In genomic region chr1:245370175-245370825, GRCh38 we compare ENCODE assay signal across 21 cellular contexts.
DNase-seq lines count a peak whose midpoint lies in the region; ATAC-seq, FAIRE-seq and TF ChIP-seq lines count a peak whose summit lies in the region.
"Had no signal": no experiment of that assay in that cellular context is flagged by ENCODE, and none has a peak within 500 bp of the region (broad histone marks: within the 10 kb centered on the region; RNA-seq: fewer than 3 reads in every experiment).

No MANE protein-coding gene starts in this region.

- no peaks in the 10 kb centered on the region for H3K9me3 Mint-ChIP-seq in activated naive CD8-positive, alpha-beta T cell treated with anti-CD3 and anti-CD28 coated beads for 36 hours
- H3K9me3 Mint-ChIP-seq: CD8-positive, alpha-beta T cell had no signal

- H2BK120ac ChIP-seq in trophoblast cell (ENCODE audit: insufficient read depth, low read length, poor library complexity): no peak overlapping the region

- CTCF ChIA-PET in K562 (lab: Yijun Ruan, JAX; ENCODE audit: low intra/inter-chr PET ratio): no interaction called here

- in situ Hi-C loops in K562 (cut with MboI): no loop called here

- TF ChIP-seq POLR2A in K562 (conservative IDR thresholded peaks at IDR 0.05): no peak

- H3K9me3 ChIP-seq in BLaER1 treated with 17β-estradiol and CSF1 and Interleukin-3, amounts not matched to agents 10 nM and 100 nM (replicated peaks in 1 of 11): peaks cover 10 to 49% (median 25%) of the 10 kb centered on the region in 11 experiments; a peak in 21 of 22 replicates
- H3K9me3 ChIP-seq in K562 (replicated peaks; ENCODE audit: control insufficient read depth, insufficient read depth, low read depth, low read length) (no peaks in the 10 kb centered on the region; the same call in 1 of the 2 replicates), trophoblast cell (ENCODE audit: insufficient read depth, low read depth, low read length) (peaks cover 3% of the 10 kb centered on the region)

- H3K36me3 ChIP-seq in BLaER1 treated with 17β-estradiol and CSF1 and Interleukin-3, amounts not matched to agents 10 nM and 100 nM: peaks cover 0 to 9% (median 0%) of the 10 kb centered on the region in 11 experiments; a peak in 1 of 22 replicates
- H3K36me3 ChIP-seq in K562 (ENCODE audit: control insufficient read depth, insufficient read depth, low read length) (no peaks in the 10 kb centered on the region), trophoblast cell (ENCODE audit: control insufficient read depth in 1 of 2, insufficient read depth in 2 of 2, low read length in 2 of 2) (peaks cover 33 to 44% of the 10 kb centered on the region in 2 experiments)

- no peak for ATAC-seq in left ventricle myocardium superior
- no peak for ATAC-seq in K562
- ATAC-seq in HG03432 (IDR thresholded peaks at IDR 0.05; ENCODE audit: unreplicated experiment): no peak
- ATAC-seq: CD8-positive, alpha-beta T cell; GM12878; GM23338 had no signal

- no peaks in the 10 kb centered on the region for H4K20me1 ChIP-seq in BLaER1 treated with 17β-estradiol and CSF1 and Interleukin-3, amounts not matched to agents 10 nM and 100 nM
- H4K20me1 ChIP-seq in K562 (replicated peaks; ENCODE audit: control insufficient read depth, insufficient read depth, low read length): peaks cover 4% of the 10 kb centered on the region

- no peak overlapping the region for H3K4me3 Mint-ChIP-seq in activated naive CD8-positive, alpha-beta T cell treated with anti-CD3 and anti-CD28 coated beads for 36 hours
- H3K4me3 Mint-ChIP-seq: CD8-positive, alpha-beta T cell; GM23338 had no signal

- 16% methylated on average over 15 of the region's 15 CpGs for WGBS in K562 (ENCODE audit: insufficient coverage, low coverage, missing lambda C conversion rate)
- no CpG with 5 or more reads among the region's 15 CpGs for WGBS in trophoblast cell (ENCODE audit: extremely low coverage, insufficient coverage, insufficient read length)

- peaks cover 13 to 32% (median 23%) of the 10 kb centered on the region in 10 experiments for H3K4me1 ChIP-seq in BLaER1 treated with 17β-estradiol and CSF1 and Interleukin-3, amounts not matched to agents 10 nM and 100 nM
- peaks cover 0 to 3% of the 10 kb centered on the region in 2 experiments; a peak in 1 of 5 replicates for H3K4me1 ChIP-seq in K562 (replicated peaks in 1 of 2; ENCODE audit: control insufficient read depth in 2 of 2, insufficient read depth in 2 of 2, low read length in 2 of 2)
- peaks cover 4 to 6% of the 10 kb centered on the region in 2 experiments for H3K4me1 ChIP-seq in trophoblast cell (ENCODE audit: control insufficient read depth in 1 of 2, insufficient read depth in 2 of 2, low read length in 2 of 2)

- H3K27me3 Mint-ChIP-seq in activated naive CD8-positive, alpha-beta T cell treated with anti-CD3 and anti-CD28 coated beads for 36 hours: peaks cover 3% of the 10 kb centered on the region

- no peak for TF ChIP-seq CTCF in K562 (IDR thresholded peaks at IDR 0.05 in 2 of 3, conservative IDR thresholded peaks at IDR 0.05 in 1 of 3; ENCODE audit: insufficient read depth in 2 of 3, low read depth in 1 of 3, low read length in 3 of 3)
- TF ChIP-seq CTCF in dorsolateral prefrontal cortex (IDR thresholded peaks at IDR 0.05 in 54 of 56, conservative IDR thresholded peaks at IDR 0.05 in 2 of 56; ENCODE audit: low read depth in 1 of 56, partially characterized antibody in 56 of 56): no peak

- no peak for FAIRE-seq in K562 (lab: Jason Lieb, UNC)
- FAIRE-seq: GM12878, H54 had no signal

- H3K27ac ChIP-seq in BLaER1 treated with 17β-estradiol and CSF1 and Interleukin-3, amounts not matched to agents 10 nM and 100 nM: peak overlapping the region in 8 of 11 experiments; percentile 25 to 70 (median 58); a peak in 11 of 22 replicates
- H3K27ac ChIP-seq in K562 (ENCODE audit: extremely low read depth, low read depth, low read length) (no peak overlapping the region), trophoblast cell (ENCODE audit: low read depth, low read length) (no peak overlapping the region), dorsolateral prefrontal cortex (peak overlapping the region in 1 of 59 donors; percentile 66)
- H3K27ac ChIP-seq: HL-60 had no signal

- H3K36me3 Mint-ChIP-seq in activated naive CD8-positive, alpha-beta T cell treated with anti-CD3 and anti-CD28 coated beads for 36 hours: no peaks in the 10 kb centered on the region
- H3K36me3 Mint-ChIP-seq: CD8-positive, alpha-beta T cell had no signal

- H3K27ac Mint-ChIP-seq in activated naive CD8-positive, alpha-beta T cell treated with anti-CD3 and anti-CD28 coated beads for 36 hours: no peak overlapping the region
- H3K27ac Mint-ChIP-seq: CD8-positive, alpha-beta T cell; GM23338 had no signal

- no peaks in the 10 kb centered on the region for H3K9me1 ChIP-seq in K562 (ENCODE audit: control insufficient read depth, insufficient read depth, low read length)

- no peak overlapping the region for H2AK5ac ChIP-seq in trophoblast cell (ENCODE audit: low read length)

- BruUV-seq in K562 (replicated peaks; lab: Mats Ljungman, UMichigan): no TSS peak

- DNase-seq in cardiac septum (ENCODE audit: low spot score) (peak; percentile 56), left ventricle myocardium superior (no peak), K562 (ENCODE audit: extremely low read depth in 1 of 4, low spot score in 3 of 4) (no peak), trophoblast cell (no peak), dorsolateral prefrontal cortex (no peak)
- DNase-seq in activated naive CD8-positive, alpha-beta T cell treated with anti-CD3 and anti-CD28 coated beads for 36 hours: no peak
- DNase-seq: ACHN; Calu3; CD8-positive, alpha-beta T cell; DMS 273 treated with DMSO at 0.1 percent for 48 hours; DMS53; DND-41; EL; HCEC 1CT; IMR-90 had no signal

- H2BK12ac ChIP-seq in trophoblast cell (ENCODE audit: low read length): no peak overlapping the region

- H3K79me2 ChIP-seq in K562 (ENCODE audit: control insufficient read depth, insufficient read depth, low read length): no peaks in the 10 kb centered on the region
- H3K79me2 ChIP-seq in trophoblast cell (ENCODE audit: control insufficient read depth, insufficient read depth, low read length, poor library complexity): no peaks in the 10 kb centered on the region

- peak overlapping the region in 5 of 11 experiments; percentile 34 to 65 (median 53); a peak in 5 of 22 replicates for H3K9ac ChIP-seq in BLaER1 treated with 17β-estradiol and CSF1 and Interleukin-3, amounts not matched to agents 10 nM and 100 nM
- H3K9ac ChIP-seq in K562 (ENCODE audit: insufficient read depth in 1 of 2, low read depth in 2 of 2, low read length in 2 of 2) (no peak overlapping the region), trophoblast cell (ENCODE audit: low read length) (no peak overlapping the region)

- no peak overlapping the region for H3K14ac ChIP-seq in trophoblast cell (ENCODE audit: low read length)

- H3K18ac ChIP-seq in trophoblast cell (ENCODE audit: low read length): no peak overlapping the region

- no peak overlapping the region for H2BK5ac ChIP-seq in trophoblast cell (ENCODE audit: low read depth, low read length, poor library complexity)

- intact Hi-C loops in cardiac septum (cut with DNase I): no loop called here
- intact Hi-C loops in left ventricle myocardium superior (cut with micrococcal nuclease): no loop called here
- intact Hi-C loops in K562 (cut with micrococcal nuclease): no loop called here
- intact Hi-C loops in dorsolateral prefrontal cortex (cut with DNase I): no loop called here

- H3K27me3 ChIP-seq in BLaER1 treated with 17β-estradiol and CSF1 and Interleukin-3, amounts not matched to agents 10 nM and 100 nM: no peaks in the 10 kb centered on the region
- H3K27me3 ChIP-seq in K562 (ENCODE audit: control insufficient read depth in 2 of 2, insufficient read depth in 2 of 2, low read length in 2 of 2) (peaks cover 72 to 81% of the 10 kb centered on the region in 2 experiments), trophoblast cell (ENCODE audit: insufficient read depth, low read length) (no peaks in the 10 kb centered on the region), dorsolateral prefrontal cortex (peaks cover 0 to 3% (median 0%) of the 10 kb centered on the region in 45 donors)

- peak overlapping the region; percentile 8 for H4K91ac ChIP-seq in trophoblast cell (ENCODE audit: low read depth, low read length)

- H3K4ac ChIP-seq in trophoblast cell (ENCODE audit: low read depth, low read length): no peak overlapping the region

- TF ChIP-seq EP300 in K562 (IDR thresholded peaks at IDR 0.05; ENCODE audit: low read length): no peak

- H2AFZ ChIP-seq in K562 (ENCODE audit: low read depth, low read length) (no peak overlapping the region), trophoblast cell (ENCODE audit: insufficient read depth, low read length, poor library complexity) (no peak overlapping the region)
- H2AFZ ChIP-seq: GM23338 had no signal

- no peak overlapping the region for H3K23ac ChIP-seq in trophoblast cell (ENCODE audit: low read length)

- POLR2A ChIA-PET in K562 (lab: Yijun Ruan, JAX): no interaction called here

- no peak for TF ChIP-seq RAD21 in K562 (CRISPR knock-in tag; conservative IDR thresholded peaks at IDR 0.05 in 1 of 2, IDR thresholded peaks at IDR 0.05 in 1 of 2)

- peak overlapping the region; percentile 42 to 91 (median 81); a peak in 21 of 22 replicates for H3K4me2 ChIP-seq in BLaER1 treated with 17β-estradiol and CSF1 and Interleukin-3, amounts not matched to agents 10 nM and 100 nM
- H3K4me2 ChIP-seq in K562 (ENCODE audit: insufficient read depth, low read length) (no peak overlapping the region), trophoblast cell (ENCODE audit: low read length) (no peak overlapping the region)
- H3K4me2 ChIP-seq: GM23338 had no signal

- no peak overlapping the region for H4K12ac ChIP-seq in trophoblast cell (ENCODE audit: low read depth, low read length)

- peaks cover 3% of the 10 kb centered on the region for H3K79me1 ChIP-seq in trophoblast cell (ENCODE audit: low read length)

- no peak overlapping the region for H4K8ac ChIP-seq in trophoblast cell (ENCODE audit: low read depth, low read length)

- no peak overlapping the region for H3K4me3 ChIP-seq in BLaER1 treated with 17β-estradiol and CSF1 and Interleukin-3, amounts not matched to agents 10 nM and 100 nM
- H3K4me3 ChIP-seq in K562: no peak overlapping the region
- no peak overlapping the region for H3K4me3 ChIP-seq in trophoblast cell (ENCODE audit: low read depth, low read length)
- H3K4me3 ChIP-seq in dorsolateral prefrontal cortex: no peak overlapping the region
- H3K4me3 ChIP-seq: GM12878, GM23338 had no signal

- no peaks in the 10 kb centered on the region for H3K4me1 Mint-ChIP-seq in activated naive CD8-positive, alpha-beta T cell treated with anti-CD3 and anti-CD28 coated beads for 36 hours
- H3K4me1 Mint-ChIP-seq: GM23338 had no signal

Comparison
In these comparisons a context has a peak if more than half of its experiments do, and no peak if none do; other contexts are left out.
1. H3K27ac ChIP-seq: peak in BLaER1 treated with 17β-estradiol and CSF1 and Interleukin-3, amounts not matched to agents 10 nM and 100 nM (8 of 11); none in K562 (single experiment) and trophoblast cell (single experiment).
2. H3K4me2 ChIP-seq: peak in BLaER1 treated with 17β-estradiol and CSF1 and Interleukin-3, amounts not matched to agents 10 nM and 100 nM (11 of 11); none in K562 (single experiment) and trophoblast cell (single experiment).